ENCODE assay signal across 30 cellular contexts in genomic region chr7:112763996-112764395, GRCh38.
"Had no signal": no experiment of that assay in that cellular context is flagged by ENCODE, and none has a peak within 500 bp of the region (broad histone marks: within the 10 kb centered on the region; RNA-seq: fewer than 3 reads in every experiment).

No MANE protein-coding gene starts in this region.

- H3K4me1 Mint-ChIP-seq: neural crest cell had no signal

- H3K27me3 ChIP-seq: brain microvascular endothelial cell, gastroesophageal sphincter, sigmoid colon, stomach, thyroid gland, upper lobe of left lung, vagina had no signal

- DNase-seq: activated CD4-positive, alpha-beta T cell treated with anti-CD3 and anti-CD28 coated beads for 1 hour; activated CD4-positive, alpha-beta T cell treated with anti-CD3 and anti-CD28 coated beads, Interleukin-2, amount 50 U/mL, for 1 hour; activated CD8-positive, alpha-beta T cell treated with anti-CD3 and anti-CD28 coated beads, Interleukin-2, amount 10 ng/mL, durations not matched to agents 7 days and 5 days; activated effector memory CD4-positive, alpha-beta T cell treated with anti-CD3 and anti-CD28 coated beads, Interleukin-2, amount 50 U/mL, for 16 hours; activated naive CD4-positive, alpha-beta T cell treated with anti-CD3 and anti-CD28 coated beads for 36 hours; activated naive CD8-positive, alpha-beta T cell treated with anti-CD3 and anti-CD28 coated beads for 36 hours; amniotic stem cell; brain microvascular endothelial cell; effector CD4-positive, alpha-beta T cell; head of caudate nucleus; hippocampal formation; kidney; left colon; mammary epithelial cell; naive B cell; nucleus accumbens; psoas muscle; sigmoid colon; small intestine; stimulated activated CD4-positive, alpha-beta T cell treated with anti-CD3 and anti-CD28 coated beads, Interleukin-4, amount 100 ng/mL, for 24 hours; stimulated activated naive B cell treated with anti-CD40 and anti-IgM and Interleukin-4, amounts not matched to agents 10 μg/mL and 1 μg/mL and 100 μg/mL, for 72 hours; stomach; T1000; thyroid gland; upper lobe of left lung had no signal

- H3K9me3 ChIP-seq: gastroesophageal sphincter, psoas muscle, sigmoid colon, stomach, thyroid gland, upper lobe of left lung, vagina had no signal

- H3K79me2 ChIP-seq: parathyroid adenoma had no signal

- ATAC-seq: activated CD8-positive, alpha-beta T cell treated with anti-CD3 and anti-CD28 coated beads, Interleukin-2, amount 10 ng/mL, durations not matched to agents 7 days and 5 days; gastroesophageal sphincter; left colon; psoas muscle; stimulated activated naive B cell treated with anti-CD40 and anti-IgM and Interleukin-4, amounts not matched to agents 10 μg/mL and 1 μg/mL and 100 μg/mL, for 72 hours had no signal

- H3K27me3 Mint-ChIP-seq: activated naive CD8-positive, alpha-beta T cell treated with anti-CD3 and anti-CD28 coated beads for 36 hours; dendritic cell treated with granulocyte-macrophage colony-stimulating factor and Interleukin-4, amounts not matched to agents 40 ng/mL and 50 ng/mL, for 4 days; naive B cell; stimulated activated naive B cell treated with anti-CD40 and anti-IgM and Interleukin-4, amounts not matched to agents 10 μg/mL and 1 μg/mL and 100 μg/mL, for 72 hours had no signal

- H3K36me3 ChIP-seq: brain microvascular endothelial cell, thyroid gland, vagina had no signal

- H3K4me3 ChIP-seq: gastroesophageal sphincter, psoas muscle, sigmoid colon, stomach, thyroid gland, upper lobe of left lung, vagina had no signal

- H2AFZ ChIP-seq: parathyroid adenoma had no signal

- H3K4me3 Mint-ChIP-seq: activated CD8-positive, alpha-beta T cell treated with anti-CD3 and anti-CD28 coated beads, Interleukin-2, amount 10 ng/mL, durations not matched to agents 7 days and 5 days; activated naive CD4-positive, alpha-beta T cell treated with anti-CD3 and anti-CD28 coated beads for 36 hours; activated naive CD8-positive, alpha-beta T cell treated with anti-CD3 and anti-CD28 coated beads for 36 hours; dendritic cell treated with granulocyte-macrophage colony-stimulating factor and Interleukin-4, amounts not matched to agents 40 ng/mL and 50 ng/mL, for 4 days; neural crest cell; stimulated activated naive B cell treated with anti-CD40 and anti-IgM and Interleukin-4, amounts not matched to agents 10 μg/mL and 1 μg/mL and 100 μg/mL, for 72 hours had no signal

- H3K4me1 ChIP-seq: gastroesophageal sphincter, psoas muscle, sigmoid colon, stomach, thyroid gland, upper lobe of left lung, vagina had no signal

- H3K27ac Mint-ChIP-seq: activated CD8-positive, alpha-beta T cell treated with anti-CD3 and anti-CD28 coated beads, Interleukin-2, amount 10 ng/mL, durations not matched to agents 7 days and 5 days; activated naive CD4-positive, alpha-beta T cell treated with anti-CD3 and anti-CD28 coated beads for 36 hours; activated naive CD8-positive, alpha-beta T cell treated with anti-CD3 and anti-CD28 coated beads for 36 hours; dendritic cell treated with granulocyte-macrophage colony-stimulating factor and Interleukin-4, amounts not matched to agents 40 ng/mL and 50 ng/mL, for 4 days; stimulated activated naive B cell treated with anti-CD40 and anti-IgM and Interleukin-4, amounts not matched to agents 10 μg/mL and 1 μg/mL and 100 μg/mL, for 72 hours had no signal

- H3K27ac ChIP-seq: brain microvascular endothelial cell, gastroesophageal sphincter, parathyroid adenoma, psoas muscle, sigmoid colon, stomach, thyroid gland, upper lobe of left lung, vagina had no signal

- H3K9me3 Mint-ChIP-seq: activated naive CD4-positive, alpha-beta T cell treated with anti-CD3 and anti-CD28 coated beads for 36 hours; activated naive CD8-positive, alpha-beta T cell treated with anti-CD3 and anti-CD28 coated beads for 36 hours; dendritic cell treated with granulocyte-macrophage colony-stimulating factor and Interleukin-4, amounts not matched to agents 40 ng/mL and 50 ng/mL, for 4 days; naive B cell; neural crest cell; stimulated activated naive B cell treated with anti-CD40 and anti-IgM and Interleukin-4, amounts not matched to agents 10 μg/mL and 1 μg/mL and 100 μg/mL, for 72 hours had no signal
